In the genomic region with DNA sequence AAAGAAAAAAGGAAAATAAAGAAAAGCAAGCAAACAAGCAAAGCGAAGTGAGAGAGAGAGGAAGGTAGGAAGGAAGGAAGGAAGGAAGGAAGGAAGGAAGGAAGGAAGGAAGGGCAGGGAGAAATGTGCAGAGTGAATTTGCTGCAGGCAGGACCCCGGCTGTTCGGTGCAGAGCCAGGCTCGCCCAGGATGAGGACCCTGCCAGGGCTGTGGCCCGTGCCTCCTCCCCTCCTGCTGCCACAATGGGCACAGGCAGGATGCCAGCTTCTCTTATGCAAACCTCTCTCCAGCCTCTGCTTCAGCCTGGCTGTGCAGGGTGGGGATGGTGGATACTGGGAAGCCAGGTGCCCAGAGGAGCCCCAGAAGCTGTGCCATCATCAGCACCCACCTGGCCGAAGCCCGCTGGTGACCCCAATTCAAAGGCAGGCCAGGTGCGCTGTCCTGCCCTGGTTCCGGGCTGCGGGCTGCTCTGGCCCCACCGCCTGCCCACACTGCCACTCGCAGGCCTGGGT, we compare ENCODE assay signal across 11 cellular contexts. TPM values are rescaled to one million over a fixed set of nuclear protein-coding genes. Genes with fewer than 3 reads are reported as not detected.
DNase-seq lines count a peak whose midpoint lies in the region; ATAC-seq and TF ChIP-seq lines count a peak whose summit lies in the region.
"Had no signal": no experiment of that assay in that cellular context is flagged by ENCODE, and none has a peak within 500 bp of the region (broad histone marks: within the 10 kb centered on the region; RNA-seq: fewer than 3 reads in every experiment).

No MANE protein-coding gene starts in this region.

- DNase-seq in SK-N-SH = no peak
- DNase-seq in T-helper 17 cell = no peak
- DNase-seq in left lobe of liver (ENCODE audit: low spot score) = no peak
- DNase-seq in thoracic aorta (ENCODE audit: low spot score) = no peak
- DNase-seq in NOMO-1 treated with dmso at 0.1 percent for 144 hours (lab: John Stamatoyannopoulos, UW; ENCODE audit: unreplicated experiment) = no peak
- DNase-seq in NCI-H1930 (lab: John Stamatoyannopoulos, UW) = no peak

- no peak overlapping the region for H2AFZ ChIP-seq in SK-N-SH (ENCODE audit: low read depth)

- H3K27ac ChIP-seq in SK-N-SH (ENCODE audit: low read depth in 2 of 2, low read length in 1 of 2) (no peak overlapping the region), thoracic aorta (peak overlapping the region; percentile 54 to 75)

- H3K4me3 ChIP-seq in SK-N-SH (ENCODE audit: low read depth in 2 of 2, low read length in 1 of 2) (no peak overlapping the region), thoracic aorta (no peak overlapping the region)

- 87% methylated on average over 10 of the region's 12 CpGs for whole genome bisulfite sequencing in SK-N-SH (ENCODE audit: low lambda C conversion rate)

- no peaks in the 10 kb centered on the region for H3K79me2 ChIP-seq in SK-N-SH (ENCODE audit: insufficient read depth)

- H3F3A ChIP-seq in SK-N-SH (replicated peaks; ENCODE audit: insufficient read depth) = no peaks in the 10 kb centered on the region

- H3K4me1 ChIP-seq in SK-N-SH (ENCODE audit: control insufficient read depth in 1 of 2, insufficient read depth in 2 of 2, low read depth in 1 of 2, low read length in 1 of 2) = peaks cover 0 to 49% of the 10 kb centered on the region in 2 experiments; a peak in 1 of 4 replicates
- H3K4me1 ChIP-seq in thoracic aorta (ENCODE audit: control insufficient read depth in 1 of 2, low read depth in 2 of 2) = peaks cover 43 to 80% of the 10 kb centered on the region in 2 donors

- no peak for TF ChIP-seq EP300 in SK-N-SH (IDR thresholded peaks at IDR 0.05; ENCODE audit: borderline replicate concordance in 1 of 2, low read depth in 1 of 2, low read length in 1 of 2)

- peak overlapping the region; percentile 73 for H3K4me3 Mint-ChIP-seq in T-helper 17 cell

- peaks cover 3% of the 10 kb centered on the region for H3K36me3 Mint-ChIP-seq in T-helper 17 cell (ENCODE audit: low read depth)
- H3K36me3 Mint-ChIP-seq: activated naive CD8-positive, alpha-beta T cell had no signal

- H3K27me3 Mint-ChIP-seq in T-helper 17 cell = peaks cover 16% of the 10 kb centered on the region
- H3K27me3 Mint-ChIP-seq: activated naive CD8-positive, alpha-beta T cell had no signal

- no peaks in the 10 kb centered on the region for H3K9me3 ChIP-seq in SK-N-SH
- no peaks in the 10 kb centered on the region for H3K9me3 ChIP-seq in T-helper 17 cell (ENCODE audit: control insufficient read depth, low read length, poor library complexity, severe bottlenecking)
- no peaks in the 10 kb centered on the region for H3K9me3 ChIP-seq in thoracic aorta

- POLR2A ChIA-PET in SK-N-SH (lab: Yijun Ruan, JAX) = no interaction called here

- no peaks in the 10 kb centered on the region for H3K9me2 ChIP-seq in SK-N-SH

- H3K9ac ChIP-seq in SK-N-SH = no peak overlapping the region

- TF ChIP-seq RAD21 in SK-N-SH (IDR thresholded peaks at IDR 0.05; ENCODE audit: low read length) = no peak

- H3K4me2 ChIP-seq in SK-N-SH = no peak overlapping the region

- peak overlapping the region; percentile 16 for H3K27ac Mint-ChIP-seq in T-helper 17 cell
- H3K27ac Mint-ChIP-seq: activated naive CD8-positive, alpha-beta T cell had no signal

- 0 out of 3 replicates have a peak, but pooled peaks have one; percentile 5 for ATAC-seq in SK-N-SH treated with all-trans-retinoic acid at 6 μM for 48 hours
- ATAC-seq in T-helper 17 cell = peak; percentile 30
- ATAC-seq in left lobe of liver = peak; percentile 41
- no peak for ATAC-seq in thoracic aorta (ENCODE audit: insufficient number of reproducible peaks, low FRiP score, low read depth)
- ATAC-seq in HG03354 (IDR thresholded peaks at IDR 0.05; ENCODE audit: poor library complexity, severe bottlenecking, unreplicated experiment) = no peak

- TF ChIP-seq CTCF in SK-N-SH (IDR thresholded peaks at IDR 0.05) (no peak), thoracic aorta (IDR thresholded peaks at IDR 0.05) (no peak)

- no peaks in the 10 kb centered on the region for H3K36me3 ChIP-seq in SK-N-SH (replicated peaks in 1 of 2; ENCODE audit: control insufficient read depth in 1 of 2, insufficient read depth in 2 of 2, low read length in 1 of 2)
- peaks cover 16% of the 10 kb centered on the region for H3K36me3 ChIP-seq in thoracic aorta

- H3K4me1 Mint-ChIP-seq in T-helper 17 cell = peaks cover 17% of the 10 kb centered on the region

- no peaks in the 10 kb centered on the region for H3K27me3 ChIP-seq in SK-N-SH (ENCODE audit: insufficient read depth)
- no peaks in the 10 kb centered on the region for H3K27me3 ChIP-seq in thoracic aorta (replicated peaks; ENCODE audit: insufficient read depth)

- CTCF ChIA-PET in SK-N-SH (lab: Yijun Ruan, JAX) = interaction anchor here (0.7 to 3.2 kb wide), 18 partner anchors 9 to 186 kb away, joined by 3 to 37 read pairs (median 4); no protein-coding TSS in a partner anchor

- no peaks in the 10 kb centered on the region for H4K20me1 ChIP-seq in SK-N-SH (ENCODE audit: insufficient read depth)

TF ChIP-seq in SK-N-SH treated with all-trans-retinoic acid at 6 μM for 48 hours, 23 proteins besides CTCF, POLR2A, EP300 and RAD21:
- no peak for TF ChIP-seq RARB (CRISPR knock-in tag; IDR thresholded peaks at IDR 0.05)
- no peak for TF ChIP-seq TCF4 (CRISPR knock-in tag; IDR thresholded peaks at IDR 0.05; ENCODE audit: borderline replicate concordance)
- TF ChIP-seq SNAI2 (CRISPR knock-in tag; IDR thresholded peaks at IDR 0.05) = no peak

TF ChIP-seq in SK-N-SH, 30 proteins besides CTCF, POLR2A, EP300 and RAD21:
- no peak for TF ChIP-seq POLR2AphosphoS5 (IDR thresholded peaks at IDR 0.05; ENCODE audit: low read depth, low read length)
- TF ChIP-seq MEF2A (IDR thresholded peaks at IDR 0.05; ENCODE audit: borderline replicate concordance, low read depth) = no peak
- TF ChIP-seq EZH2phosphoT487 (IDR thresholded peaks at IDR 0.05; ENCODE audit: borderline replicate concordance, low read depth) = no peak
- TF ChIP-seq, protein P1, sequence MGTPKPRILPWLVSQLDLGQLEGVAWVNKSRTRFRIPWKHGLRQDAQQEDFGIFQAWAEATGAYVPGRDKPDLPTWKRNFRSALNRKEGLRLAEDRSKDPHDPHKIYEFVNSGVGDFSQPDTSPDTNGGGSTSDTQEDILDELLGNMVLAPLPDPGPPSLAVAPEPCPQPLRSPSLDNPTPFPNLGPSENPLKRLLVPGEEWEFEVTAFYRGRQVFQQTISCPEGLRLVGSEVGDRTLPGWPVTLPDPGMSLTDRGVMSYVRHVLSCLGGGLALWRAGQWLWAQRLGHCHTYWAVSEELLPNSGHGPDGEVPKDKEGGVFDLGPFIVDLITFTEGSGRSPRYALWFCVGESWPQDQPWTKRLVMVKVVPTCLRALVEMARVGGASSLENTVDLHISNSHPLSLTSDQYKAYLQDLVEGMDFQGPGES (IDR thresholded peaks at IDR 0.05; ENCODE audit: low read depth, low read length) = no peak
- TF ChIP-seq FOXM1 (IDR thresholded peaks at IDR 0.05; ENCODE audit: low read depth) = no peak
TF ChIP-seq in SK-N-SH: peak in this region for 0.

RNA-seq across cellular contexts. Expression of a gene that starts 3.2 kb away (rescaled TPM):
- 0.03 TPM in 1 of 2 replicates, not detected in the other for polyA plus RNA-seq in SK-N-SH (2012; rRNA removed)
- not detected in 2 replicates for polyA plus RNA-seq in SK-N-SH (2012; cell fraction: cytosol; rRNA removed)
- polyA plus RNA-seq in SK-N-SH (2012; cell fraction: nucleus; rRNA removed) = not detected in 2 replicates
- not detected for total RNA-seq in T-helper 17 cell
- total RNA-seq in left lobe of liver = not detected
- not detected for total RNA-seq in thoracic aorta
- total RNA-seq: endothelial cell of umbilical vein, kidney epithelial cell had no signal

RNA-seq across cellular contexts. Expression of a gene that starts 26.2 kb away (rescaled TPM):
- 2.2 and 2.7 TPM in 2 replicates for polyA plus RNA-seq in SK-N-SH (2012; rRNA removed)
- 1.3 and 1.8 TPM in 2 replicates for polyA plus RNA-seq in SK-N-SH (2012; cell fraction: cytosol; rRNA removed)
- polyA plus RNA-seq in SK-N-SH (2012; cell fraction: nucleus; rRNA removed) = 13.9 and 22.5 TPM in 2 replicates
- total RNA-seq in T-helper 17 cell (1 to 10 TPM; 2.9 to 7.7 TPM), left lobe of liver (31.0 TPM), thoracic aorta (100 to 1,000 TPM; 177 to 246 TPM)

RNA-seq across cellular contexts. Expression of a gene that starts 52.1 kb away (rescaled TPM):
- 3.2 and 3.9 TPM in 2 replicates for polyA plus RNA-seq in SK-N-SH (2012; rRNA removed)
- polyA plus RNA-seq in SK-N-SH (2012; cell fraction: cytosol; rRNA removed) = 3.9 and 4.8 TPM in 2 replicates
- 1.5 and 2.2 TPM in 2 replicates for polyA plus RNA-seq in SK-N-SH (2012; cell fraction: nucleus; rRNA removed)
- 1 to 10 TPM; 5.9 to 6.0 TPM for total RNA-seq in T-helper 17 cell
- total RNA-seq in left lobe of liver = 3.7 TPM
- total RNA-seq in thoracic aorta = 1 to 10 TPM; 7.1 to 9.5 TPM

Comparison
In these comparisons a context has a peak if more than half of its experiments do, and no peak if none do; other contexts are left out.
1. ATAC-seq: peak in SK-N-SH treated with all-trans-retinoic acid at 6 μM for 48 hours (single experiment), T-helper 17 cell (single experiment) and left lobe of liver (single experiment); none in thoracic aorta (single experiment) and HG03354 (single experiment).
2. H3K27ac ChIP-seq: peak in thoracic aorta (2 of 2); none in SK-N-SH (0 of 2).